In genomic region chr5:32231929-32232328, GRCh38 we compare ENCODE assay signal across 9 cellular contexts. TPM values are rescaled to one million over a fixed set of nuclear protein-coding genes. Genes with fewer than 3 reads are reported as not detected.
DNase-seq lines count a peak whose midpoint lies in the region; ATAC-seq, FAIRE-seq and TF ChIP-seq lines count a peak whose summit lies in the region.
"Had no signal": no experiment of that assay in that cellular context is flagged by ENCODE, and none has a peak within 500 bp of the region (broad histone marks: within the 10 kb centered on the region; RNA-seq: fewer than 3 reads in every experiment).

No MANE protein-coding gene starts in this region.

- H3K4me1 ChIP-seq in HepG2 (ENCODE audit: insufficient read depth, low read length): peaks cover 53% of the 10 kb centered on the region

- TF ChIP-seq CTCF in HepG2 (CRISPR knock-in tag; IDR thresholded peaks at IDR 0.05): no peak

- H3K9ac ChIP-seq in HepG2 (ENCODE audit: insufficient read depth, low read depth, low read length): no peak overlapping the region

- no peak overlapping the region for H3K4me3 ChIP-seq in HepG2 (replicated peaks in 1 of 3; ENCODE audit: insufficient read depth in 1 of 3, low read depth in 2 of 3, low read length in 3 of 3)
- H3K4me3 ChIP-seq: GM12878 had no signal

- H2AFZ ChIP-seq in HepG2 (ENCODE audit: low read length): no peak overlapping the region

- TF ChIP-seq EP300 in HepG2 (IDR thresholded peaks at IDR 0.05; ENCODE audit: low read depth in 2 of 2, low read length in 2 of 2) (no peak), HepG2 (CRISPR knock-in tag; IDR thresholded peaks at IDR 0.05; ENCODE audit: borderline replicate concordance) (no peak)

- in situ Hi-C loops in HepG2 (cut with HindIII; ENCODE audit: extremely low pct_ligation_motif_present, low pct_unique_long_range_greater_than_20kb): no loop called here

- DNase-seq in Right ventricle myocardium superior (no peak), cardiac septum (ENCODE audit: low spot score) (no peak), UCSD-AML1 (lab: John Stamatoyannopoulos, UW; ENCODE audit: unreplicated experiment) (peak; percentile 51), HepG2 (ENCODE audit: low spot score) (no peak), HK-2 (ENCODE audit: unreplicated experiment) (no peak), HCEC 1CT (no peak)

- H3K27me3 ChIP-seq in HepG2 (ENCODE audit: control insufficient read depth in 1 of 2, insufficient read depth in 2 of 2, low read length in 2 of 2): no peaks in the 10 kb centered on the region

- TF ChIP-seq RAD21 in HepG2 (CRISPR knock-in tag; IDR thresholded peaks at IDR 0.05): no peak

- H3K36me3 ChIP-seq in HepG2 (replicated peaks in 1 of 2; ENCODE audit: control insufficient read depth in 1 of 2, insufficient read depth in 2 of 2, low read length in 2 of 2): peaks cover 11 to 51% of the 10 kb centered on the region in 2 experiments

- WGBS in HepG2 (ENCODE audit: low lambda C conversion rate): 80% methylated on average over 7 of the region's 8 CpGs

- intact Hi-C loops in Right ventricle myocardium superior (cut with DNase I): loop anchor here (2.0 to 5.0 kb wide), 2 partner anchors 80 to 97 kb away; partner anchors contain the start of gene MTMR12
- intact Hi-C loops in cardiac septum (cut with DNase I): loop anchor here (2.0 to 10.0 kb wide), 3 partner anchors 60 to 353 kb away; partner anchors contain the start of genes GOLPH3 and SUB1
- intact Hi-C loops in HepG2 (cut with micrococcal nuclease; ENCODE audit: unreplicated experiment): loop anchor here (2.0 kb wide), 2 partner anchors 43 to 81 kb away; partner anchors contain the start of gene MTMR12

- peak overlapping the region; percentile 97 for H3K27ac ChIP-seq in HepG2 (ENCODE audit: extremely low read length, insufficient read depth, low read length)

- CTCF ChIA-PET in HepG2 (lab: Yijun Ruan, JAX; ENCODE audit: low intra/inter-chr PET ratio, low total read pairs): interaction anchor here (2.8 kb wide), 1 partner anchor 97 kb away, joined by 19 read pairs; no protein-coding TSS in a partner anchor

- no peak for TF ChIP-seq POLR2A in HepG2 (IDR thresholded peaks at IDR 0.05; ENCODE audit: insufficient read depth in 1 of 2, low read depth in 2 of 2, low read length in 2 of 2)

- BruUV-seq in HepG2 (replicated peaks; lab: Mats Ljungman, UMichigan): no TSS peak

- POLR2A ChIA-PET in HepG2 (lab: Yijun Ruan, JAX): interaction anchor here (1.0 to 4.6 kb wide), 6 partner anchors 42 to 160 kb away, joined by 3 to 78 read pairs (median 26); partner anchors contain the start of genes GOLPH3 and MTMR12

- peaks cover 3% of the 10 kb centered on the region for H3K79me2 ChIP-seq in HepG2 (ENCODE audit: insufficient read depth, low read length)

- no peaks in the 10 kb centered on the region for H4K20me1 ChIP-seq in HepG2 (ENCODE audit: insufficient read depth, low read length)

- no peak overlapping the region for H3K4me2 ChIP-seq in HepG2 (ENCODE audit: low read depth, low read length)

- FAIRE-seq in HepG2 (lab: Jason Lieb, UNC): no peak

- no peaks in the 10 kb centered on the region for H3K9me3 ChIP-seq in HepG2 (ENCODE audit: low read length)

- peak; percentile 47 for ATAC-seq in Right ventricle myocardium superior (ENCODE audit: poor library complexity)
- no peak for ATAC-seq in HepG2
- ATAC-seq in HG03469 (IDR thresholded peaks at IDR 0.05; ENCODE audit: unreplicated experiment): no peak
- ATAC-seq in activated CD4-positive, CD25-positive, alpha-beta regulatory T cell treated with anti-CD3 and anti-CD28 coated beads, Interleukin-2, amount 50 U/mL, for 24 hours: no peak

TF ChIP-seq in HepG2, 621 proteins besides CTCF, POLR2A, EP300 and RAD21:
- TF ChIP-seq KDM1A (CRISPR knock-in tag; IDR thresholded peaks at IDR 0.05): no peak
- TF ChIP-seq, protein P1, sequence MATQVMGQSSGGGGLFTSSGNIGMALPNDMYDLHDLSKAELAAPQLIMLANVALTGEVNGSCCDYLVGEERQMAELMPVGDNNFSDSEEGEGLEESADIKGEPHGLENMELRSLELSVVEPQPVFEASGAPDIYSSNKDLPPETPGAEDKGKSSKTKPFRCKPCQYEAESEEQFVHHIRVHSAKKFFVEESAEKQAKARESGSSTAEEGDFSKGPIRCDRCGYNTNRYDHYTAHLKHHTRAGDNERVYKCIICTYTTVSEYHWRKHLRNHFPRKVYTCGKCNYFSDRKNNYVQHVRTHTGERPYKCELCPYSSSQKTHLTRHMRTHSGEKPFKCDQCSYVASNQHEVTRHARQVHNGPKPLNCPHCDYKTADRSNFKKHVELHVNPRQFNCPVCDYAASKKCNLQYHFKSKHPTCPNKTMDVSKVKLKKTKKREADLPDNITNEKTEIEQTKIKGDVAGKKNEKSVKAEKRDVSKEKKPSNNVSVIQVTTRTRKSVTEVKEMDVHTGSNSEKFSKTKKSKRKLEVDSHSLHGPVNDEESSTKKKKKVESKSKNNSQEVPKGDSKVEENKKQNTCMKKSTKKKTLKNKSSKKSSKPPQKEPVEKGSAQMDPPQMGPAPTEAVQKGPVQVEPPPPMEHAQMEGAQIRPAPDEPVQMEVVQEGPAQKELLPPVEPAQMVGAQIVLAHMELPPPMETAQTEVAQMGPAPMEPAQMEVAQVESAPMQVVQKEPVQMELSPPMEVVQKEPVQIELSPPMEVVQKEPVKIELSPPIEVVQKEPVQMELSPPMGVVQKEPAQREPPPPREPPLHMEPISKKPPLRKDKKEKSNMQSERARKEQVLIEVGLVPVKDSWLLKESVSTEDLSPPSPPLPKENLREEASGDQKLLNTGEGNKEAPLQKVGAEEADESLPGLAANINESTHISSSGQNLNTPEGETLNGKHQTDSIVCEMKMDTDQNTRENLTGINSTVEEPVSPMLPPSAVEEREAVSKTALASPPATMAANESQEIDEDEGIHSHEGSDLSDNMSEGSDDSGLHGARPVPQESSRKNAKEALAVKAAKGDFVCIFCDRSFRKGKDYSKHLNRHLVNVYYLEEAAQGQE (IDR thresholded peaks at IDR 0.05; ENCODE audit: borderline replicate concordance in 1 of 2, low read depth in 1 of 2, low read length in 2 of 2): peak in 1 of 2 experiments; percentile 71; a peak in 1 of 4 replicates

RNA-seq across cellular contexts. Expression of gene GOLPH3, which starts 57.8 kb away (rescaled TPM):
- total RNA-seq in Right ventricle myocardium superior: 35.9 TPM
- total RNA-seq in cardiac septum: 52.0 TPM
- total RNA-seq in HepG2 (2016; rRNA removed; fragmentation: Illumina TruSeq; extraction: Trizol): 84.5 and 102 TPM in 2 replicates
- 20.7 and 21.6 TPM in 2 replicates for total RNA-seq in HepG2 (2016; cell fraction: cytosol; rRNA removed; fragmentation: Illumina TruSeq; extraction: Trizol; ENCODE audit: low read depth)
- 86.0 and 93.9 TPM in 2 replicates for total RNA-seq in HepG2 (2016; cell fraction: insoluble cytoplasmic fraction; rRNA removed; fragmentation: Illumina TruSeq; extraction: Trizol)
- 76.0 and 82.4 TPM in 2 replicates for total RNA-seq in HepG2 (2016; cell fraction: membrane; rRNA removed; fragmentation: Illumina TruSeq; extraction: Trizol)
- total RNA-seq in HepG2 (2016; cell fraction: nucleus; rRNA removed; fragmentation: Illumina TruSeq; extraction: Trizol): 42.1 and 43.2 TPM in 2 replicates
- polyA plus RNA-seq in HepG2 (2011; rRNA removed): 52.5 and 59.5 TPM in 2 replicates
- polyA plus RNA-seq in HepG2 (2011; cell fraction: cytosol; rRNA removed): 36.8 and 52.8 TPM in 2 replicates
- 22.0 TPM in 2 replicates for polyA plus RNA-seq in HepG2 (2011; cell fraction: nucleus; rRNA removed)
- polyA plus RNA-seq in HepG2 (2012): 57.7 and 69.6 TPM in 2 replicates
- 12.8 and 16.5 TPM in 2 replicates for polyA plus RNA-seq in HepG2 (2016; cell fraction: cytosol; fragmentation: Illumina TruSeq; extraction: Trizol; ENCODE audit: low read depth)
- 135 and 138 TPM in 2 replicates for polyA plus RNA-seq in HepG2 (2016; cell fraction: insoluble cytoplasmic fraction; fragmentation: Illumina TruSeq; extraction: Trizol; ENCODE audit: low read depth)
- polyA plus RNA-seq in HepG2 (2016; cell fraction: membrane; fragmentation: Illumina TruSeq; extraction: Trizol; ENCODE audit: low read depth): 56.5 and 60.8 TPM in 2 replicates
- polyA plus RNA-seq in HepG2 (2016; cell fraction: nucleus; fragmentation: Illumina TruSeq; extraction: Trizol; ENCODE audit: insufficient read depth, low read depth): 72.8 and 76.3 TPM in 2 replicates
- polyA minus RNA-seq in HepG2 (2011; rRNA and poly(A)+ RNA removed; ENCODE audit: low replicate concordance): 91.4 and 138 TPM in 2 replicates
- polyA minus RNA-seq in HepG2 (2011; cell fraction: cytosol; rRNA and poly(A)+ RNA removed): 69.1 and 70.2 TPM in 2 replicates
- 52.3 and 58.3 TPM in 2 replicates for polyA minus RNA-seq in HepG2 (2011; cell fraction: nucleus; rRNA and poly(A)+ RNA removed)
